ENCODE assay signal across 1 cellular context in genomic region chr16:89917773-89918452, GRCh38.
A peak's percentile ranks its signal among the peaks of the same experiment; 100 is the strongest.
TF ChIP-seq lines count a peak whose summit lies in the region.

No MANE protein-coding gene starts in this region.

TF ChIP-seq in HEK293, 187 proteins besides CTCF, POLR2A, EP300 and RAD21 (continued from another document and continues in another):
- TF ChIP-seq ZNF692 (tag by site-specific recombination; IDR thresholded peaks at IDR 0.05) (peak; percentile 87), HIC1 (tag by site-specific recombination; IDR thresholded peaks at IDR 0.05) (peak; percentile 91), ZNF398 (tag by site-specific recombination; IDR thresholded peaks at IDR 0.05) (peak; percentile 57; the same call in 1 of the 2 replicates), ZNF302 (tag by site-specific recombination; IDR thresholded peaks at IDR 0.05; ENCODE audit: low read depth) (no peak), ZNF624 (tag by site-specific recombination; IDR thresholded peaks at IDR 0.05) (no peak), ZNF701 (tag by site-specific recombination; IDR thresholded peaks at IDR 0.05) (no peak), ZNF148 (tag by site-specific recombination; IDR thresholded peaks at IDR 0.05; ENCODE audit: borderline replicate concordance) (no peak), ZNF214 (tag by site-specific recombination; IDR thresholded peaks at IDR 0.05; ENCODE audit: borderline replicate concordance) (no peak), SALL2 (tag by site-specific recombination; IDR thresholded peaks at IDR 0.05; ENCODE audit: borderline replicate concordance) (no peak), ZNF266 (tag by site-specific recombination; IDR thresholded peaks at IDR 0.05; ENCODE audit: low read depth) (no peak), GLIS1 (tag by site-specific recombination; IDR thresholded peaks at IDR 0.05) (peak; percentile 90), ZNF610 (tag by site-specific recombination; IDR thresholded peaks at IDR 0.05; ENCODE audit: borderline replicate concordance) (peak; percentile 55; the same call in 1 of the 2 replicates), ZSCAN23 (tag by site-specific recombination; IDR thresholded peaks at IDR 0.05) (no peak), ZNF785 (tag by site-specific recombination; IDR thresholded peaks at IDR 0.05) (0 out of 2 replicates have a peak, but pooled peaks have one; percentile 15), ZFHX2 (tag by site-specific recombination; conservative IDR thresholded peaks at IDR 0.05) (peak; percentile 66), SETDB1 (IDR thresholded peaks at IDR 0.05; ENCODE audit: insufficient read length, low read length) (no peak), ZNF132 (tag by site-specific recombination; IDR thresholded peaks at IDR 0.05; ENCODE audit: borderline replicate concordance) (no peak), ZNF248 (tag by site-specific recombination; IDR thresholded peaks at IDR 0.05) (no peak), ZNF174 (tag by site-specific recombination; IDR thresholded peaks at IDR 0.05) (no peak), PRDM10 (tag by site-specific recombination; IDR thresholded peaks at IDR 0.05) (peak; percentile 81), ZSCAN30 (tag by site-specific recombination; IDR thresholded peaks at IDR 0.05) (peak; percentile 79), ZBTB49 (tag by site-specific recombination; IDR thresholded peaks at IDR 0.05; ENCODE audit: low read depth) (peak; percentile 40; the same call in 1 of the 2 replicates), ZNF433 (tag by site-specific recombination; IDR thresholded peaks at IDR 0.05; ENCODE audit: low read depth) (no peak), ZNF449 (tag by site-specific recombination; IDR thresholded peaks at IDR 0.05) (peak; percentile 97), GLIS2 (tag by site-specific recombination; IDR thresholded peaks at IDR 0.05) (peak; percentile 97), ZNF658 (tag by site-specific recombination; IDR thresholded peaks at IDR 0.05) (no peak), ZNF19 (tag by site-specific recombination; IDR thresholded peaks at IDR 0.05; ENCODE audit: low read depth) (no peak), ZNF558 (tag by site-specific recombination; IDR thresholded peaks at IDR 0.05) (no peak), HOXA7 (CRISPR knock-in tag; IDR thresholded peaks at IDR 0.05; ENCODE audit: borderline replicate concordance) (no peak), ZNF670 (tag by site-specific recombination; IDR thresholded peaks at IDR 0.05; ENCODE audit: low read depth) (no peak), ZNF521 (tag by site-specific recombination; IDR thresholded peaks at IDR 0.05) (no peak), ZNF555 (tag by site-specific recombination; conservative IDR thresholded peaks at IDR 0.05) (no peak), ZFP41 (tag by site-specific recombination; IDR thresholded peaks at IDR 0.05; ENCODE audit: borderline replicate concordance) (no peak), ZBTB17 (tag by site-specific recombination; IDR thresholded peaks at IDR 0.05) (peak; percentile 89), ZNF621 (tag by site-specific recombination; IDR thresholded peaks at IDR 0.05) (no peak), ZBTB20 (tag by site-specific recombination; IDR thresholded peaks at IDR 0.05) (peak; percentile 100), ZNF426 (tag by site-specific recombination; IDR thresholded peaks at IDR 0.05) (no peak), PATZ1 (tag by site-specific recombination; IDR thresholded peaks at IDR 0.05) (peak; percentile 99), ZNF645 (tag by site-specific recombination; IDR thresholded peaks at IDR 0.05) (no peak), OSR2 (tag by site-specific recombination; IDR thresholded peaks at IDR 0.05) (peak; percentile 85), ZNF211 (tag by site-specific recombination; IDR thresholded peaks at IDR 0.05; ENCODE audit: low read depth) (no peak), ZNF843 (tag by site-specific recombination; IDR thresholded peaks at IDR 0.05) (peak; percentile 83), ZNF184 (tag by site-specific recombination; IDR thresholded peaks at IDR 0.05) (no peak), ZNF768 (tag by site-specific recombination; IDR thresholded peaks at IDR 0.05) (peak; percentile 4; the same call in 1 of the 2 replicates), ZXDB (tag by site-specific recombination; IDR thresholded peaks at IDR 0.05) (peak; percentile 98)
